In the genomic region with DNA sequence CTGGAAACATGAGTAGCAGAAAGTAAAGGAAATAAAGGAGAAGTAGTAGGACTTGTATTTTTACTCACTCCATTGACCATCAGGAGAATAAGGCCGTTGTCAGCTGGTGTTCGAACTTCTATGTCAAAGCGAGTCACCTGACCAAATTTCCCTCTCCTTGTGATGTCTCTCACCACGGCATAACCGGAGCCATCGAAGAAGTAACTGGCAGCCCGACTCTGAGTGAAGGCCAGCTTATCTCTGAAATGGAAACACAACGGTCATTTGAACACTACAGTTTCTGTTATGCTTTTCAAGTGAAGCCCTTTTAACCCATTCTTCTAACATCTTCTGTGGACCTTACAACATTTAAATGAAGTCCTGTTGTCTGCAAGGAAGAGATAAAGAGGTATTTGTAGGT, we compare ENCODE assay signal across 17 cellular contexts.
"Had no signal": no experiment of that assay in that cellular context is flagged by ENCODE, and none has a peak within 500 bp of the region (broad histone marks: within the 10 kb centered on the region; RNA-seq: fewer than 3 reads in every experiment).

No MANE protein-coding gene starts in this region.

- H3K36me3 Mint-ChIP-seq: immature natural killer cell, naive B cell had no signal

- H3K36me3 ChIP-seq: gastrocnemius medialis, ovary had no signal

- H3K4me3 ChIP-seq: dorsolateral prefrontal cortex, gastrocnemius medialis, ovary, tibial nerve, upper lobe of right lung, vagina had no signal

- H3K9me3 ChIP-seq: gastrocnemius medialis, ovary, tibial nerve, upper lobe of right lung, vagina had no signal

- H3K9me3 Mint-ChIP-seq: immature natural killer cell, naive B cell, nephron progenitor cell had no signal

- H3K27ac ChIP-seq: dorsolateral prefrontal cortex, gastrocnemius medialis, ovary, upper lobe of right lung, vagina had no signal

- H3K27ac Mint-ChIP-seq: immature natural killer cell, naive B cell, nephron progenitor cell had no signal

- ATAC-seq: esophagus mucosa, gastrocnemius medialis, upper lobe of right lung had no signal

- H3K4me1 Mint-ChIP-seq: immature natural killer cell, naive B cell, nephron progenitor cell had no signal

- H3K4me1 ChIP-seq: gastrocnemius medialis, tibial nerve, upper lobe of right lung, vagina had no signal

- H3K4me3 Mint-ChIP-seq: immature natural killer cell, naive B cell, nephron progenitor cell had no signal

- H3K27me3 ChIP-seq: dorsolateral prefrontal cortex, gastrocnemius medialis, ovary, tibial nerve, upper lobe of right lung, vagina had no signal

- DNase-seq: cortex of kidney; dorsolateral prefrontal cortex; effector CD8-positive, alpha-beta T cell; gastrocnemius medialis; immature natural killer cell; mesendoderm; naive B cell; nephron progenitor cell; ovary; right cardiac atrium; small intestine; stimulated activated CD4-positive, alpha-beta T cell treated with anti-CD3 and anti-CD28 coated beads, Interleukin-12 subunit alpha, Interleukin-12 subunit beta, amount 100 ng/mL, for 4 hours; stimulated activated naive CD4-positive, alpha-beta T cell; upper lobe of right lung had no signal
